In genomic region chr14:25472700-25473099, GRCh38 we compare ENCODE assay signal across 11 cellular contexts.
"Had no signal": no experiment of that assay in that cellular context is flagged by ENCODE, and none has a peak within 500 bp of the region (broad histone marks: within the 10 kb centered on the region; RNA-seq: fewer than 3 reads in every experiment).

No MANE protein-coding gene starts in this region.

- H3K9me3 ChIP-seq: HAP-1 had no signal

- H3K9ac ChIP-seq: GM23248 had no signal

- H3K4me1 ChIP-seq: HAP-1 had no signal

- FAIRE-seq: H1, H54 had no signal

- H3K4me3 ChIP-seq: GM23248, GM23338, HAP-1 had no signal

- ATAC-seq: GM23338, HCT116 had no signal

- H3K27ac ChIP-seq: GM23248 had no signal

- H2AFZ ChIP-seq: GM23248, GM23338 had no signal

- H3K4me2 ChIP-seq: GM23338 had no signal

- H3K36me3 ChIP-seq: HAP-1 had no signal

- DNase-seq: GM23248, GOT3, H7, H9, HCEC 1CT, HFFc6 had no signal
